Comparison of ENCODE assay signal across 27 cellular contexts in genomic region chr20:34293119-34293518, GRCh38. TPM values are rescaled to one million over a fixed set of nuclear protein-coding genes. Genes with fewer than 3 reads are reported as not detected.
"Had no signal": no experiment of that assay in that cellular context is flagged by ENCODE, and none has a peak within 500 bp of the region (broad histone marks: within the 10 kb centered on the region; RNA-seq: fewer than 3 reads in every experiment).

No MANE protein-coding gene starts in this region.

- H3K9me3 Mint-ChIP-seq: memory B cell; natural killer cell treated with Interleukin-12 subunit alpha and Interleukin-12 subunit beta and Interleukin-15 and Interleukin-18, amount 100 ng/mL, for 72 hours; neural crest cell; stimulated activated memory B cell treated with anti-CD40 and anti-IgM and Interleukin-4, amounts not matched to agents 10 μg/mL and 1 μg/mL and 100 μg/mL, for 72 hours; stimulated activated naive CD8-positive, alpha-beta T cell treated with anti-CD3 and anti-CD28 coated beads, Interleukin-15, Interleukin-2, amounts not matched to agents 100 ng/mL and 50 ng/mL, for 24 hours had no signal

- H3K9me3 ChIP-seq: gastrocnemius medialis, prostate gland, right atrium auricular region, thoracic aorta, tibial nerve, upper lobe of left lung had no signal

- H3K27me3 ChIP-seq: dorsolateral prefrontal cortex, gastrocnemius medialis, right atrium auricular region, tibial nerve, upper lobe of left lung had no signal

- ATAC-seq: esophagus mucosa; gastrocnemius medialis; left ventricle myocardium superior; natural killer cell treated with Interleukin-12 subunit alpha and Interleukin-12 subunit beta and Interleukin-15 and Interleukin-18, amount 100 ng/mL, for 72 hours; sciatic nerve; stimulated activated memory B cell treated with anti-CD40 and anti-IgM and Interleukin-4, amounts not matched to agents 10 μg/mL and 1 μg/mL and 100 μg/mL, for 72 hours had no signal

- H3K27ac Mint-ChIP-seq: memory B cell; natural killer cell treated with Interleukin-12 subunit alpha and Interleukin-12 subunit beta and Interleukin-15 and Interleukin-18, amount 100 ng/mL, for 72 hours; stimulated activated memory B cell treated with anti-CD40 and anti-IgM and Interleukin-4, amounts not matched to agents 10 μg/mL and 1 μg/mL and 100 μg/mL, for 72 hours; stimulated activated naive CD8-positive, alpha-beta T cell treated with anti-CD3 and anti-CD28 coated beads, Interleukin-15, Interleukin-2, amounts not matched to agents 100 ng/mL and 50 ng/mL, for 24 hours had no signal

- H3K4me1 ChIP-seq: gastrocnemius medialis, prostate gland, right atrium auricular region, tibial nerve, upper lobe of left lung had no signal

- H3K27me3 Mint-ChIP-seq: memory B cell; naive B cell; natural killer cell treated with Interleukin-12 subunit alpha and Interleukin-12 subunit beta and Interleukin-15 and Interleukin-18, amount 100 ng/mL, for 72 hours; stimulated activated memory B cell treated with anti-CD40 and anti-IgM and Interleukin-4, amounts not matched to agents 10 μg/mL and 1 μg/mL and 100 μg/mL, for 72 hours; stimulated activated naive CD8-positive, alpha-beta T cell treated with anti-CD3 and anti-CD28 coated beads, Interleukin-15, Interleukin-2, amounts not matched to agents 100 ng/mL and 50 ng/mL, for 24 hours had no signal

- H3K4me3 ChIP-seq: dorsolateral prefrontal cortex, gastrocnemius medialis, lung, prostate gland, right atrium auricular region, smooth muscle cell, thoracic aorta, tibial nerve, upper lobe of left lung had no signal

- H3K4me3 Mint-ChIP-seq: memory B cell; naive B cell; natural killer cell treated with Interleukin-12 subunit alpha and Interleukin-12 subunit beta and Interleukin-15 and Interleukin-18, amount 100 ng/mL, for 72 hours; neural crest cell; stimulated activated memory B cell treated with anti-CD40 and anti-IgM and Interleukin-4, amounts not matched to agents 10 μg/mL and 1 μg/mL and 100 μg/mL, for 72 hours; stimulated activated naive CD8-positive, alpha-beta T cell treated with anti-CD3 and anti-CD28 coated beads, Interleukin-15, Interleukin-2, amounts not matched to agents 100 ng/mL and 50 ng/mL, for 24 hours had no signal

- DNase-seq: cortex of kidney; dorsolateral prefrontal cortex; effector CD4-positive, alpha-beta T cell; foreskin fibroblast; gastrocnemius medialis; head of caudate nucleus; left ventricle myocardium superior; naive B cell; stimulated activated CD4-positive, alpha-beta T cell treated with anti-CD3 and anti-CD28 coated beads, Interleukin-12 subunit alpha, Interleukin-12 subunit beta, amount 100 ng/mL, for 4 hours; stimulated activated CD4-positive, alpha-beta T cell treated with anti-CD3 and anti-CD28 coated beads, Interleukin-2, amount 100 ng/mL, for 24 hours; stimulated activated CD4-positive, alpha-beta T cell treated with anti-CD3 and anti-CD28 coated beads, Interleukin-4, amount 100 ng/mL, for 24 hours; upper lobe of left lung had no signal

- H3K4me1 Mint-ChIP-seq: memory B cell had no signal

RNA-seq across cellular contexts. Expression of gene ASIP, which starts 51.9 kb away (rescaled TPM):
- total RNA-seq: esophagus mucosa; gastrocnemius medialis; glomerular endothelial cell; lung; natural killer cell treated with Interleukin-12 subunit alpha and Interleukin-12 subunit beta and Interleukin-15 and Interleukin-18, amount 100 ng/mL, for 72 hours; neural crest cell; osteoblast; smooth muscle cell; thoracic aorta had no signal
